Comparison of ENCODE assay signal across 17 cellular contexts in genomic region chr6:6497976-6498375, GRCh38.
"Had no signal": no experiment of that assay in that cellular context is flagged by ENCODE, and none has a peak within 500 bp of the region (broad histone marks: within the 10 kb centered on the region; RNA-seq: fewer than 3 reads in every experiment).

No MANE protein-coding gene starts in this region.

- H3K9me3 Mint-ChIP-seq: naive thymus-derived CD8-positive, alpha-beta T cell; stimulated activated memory B cell treated with anti-CD40 and anti-IgM and Interleukin-4, amounts not matched to agents 10 μg/mL and 1 μg/mL and 100 μg/mL, for 72 hours; stimulated activated naive CD8-positive, alpha-beta T cell treated with anti-CD3 and anti-CD28 coated beads, Interleukin-15, Interleukin-2, amounts not matched to agents 100 ng/mL and 50 ng/mL, for 24 hours had no signal

- H3K27ac Mint-ChIP-seq: progenitor cell of endocrine pancreas; stimulated activated memory B cell treated with anti-CD40 and anti-IgM and Interleukin-4, amounts not matched to agents 10 μg/mL and 1 μg/mL and 100 μg/mL, for 72 hours; stimulated activated naive CD8-positive, alpha-beta T cell treated with anti-CD3 and anti-CD28 coated beads, Interleukin-15, Interleukin-2, amounts not matched to agents 100 ng/mL and 50 ng/mL, for 24 hours had no signal

- ATAC-seq: foreskin keratinocyte; left colon; left ventricle myocardium superior; naive thymus-derived CD8-positive, alpha-beta T cell; pancreas; right cardiac atrium; stimulated activated memory B cell treated with anti-CD40 and anti-IgM and Interleukin-4, amounts not matched to agents 10 μg/mL and 1 μg/mL and 100 μg/mL, for 72 hours had no signal

- H3K4me2 ChIP-seq: smooth muscle cell had no signal

- FAIRE-seq: pancreas had no signal

- H3K4me3 Mint-ChIP-seq: naive thymus-derived CD8-positive, alpha-beta T cell; stimulated activated memory B cell treated with anti-CD40 and anti-IgM and Interleukin-4, amounts not matched to agents 10 μg/mL and 1 μg/mL and 100 μg/mL, for 72 hours; stimulated activated naive CD8-positive, alpha-beta T cell treated with anti-CD3 and anti-CD28 coated beads, Interleukin-15, Interleukin-2, amounts not matched to agents 100 ng/mL and 50 ng/mL, for 24 hours had no signal

- H3K36me3 Mint-ChIP-seq: naive thymus-derived CD8-positive, alpha-beta T cell; stimulated activated memory B cell treated with anti-CD40 and anti-IgM and Interleukin-4, amounts not matched to agents 10 μg/mL and 1 μg/mL and 100 μg/mL, for 72 hours had no signal

- H3K9me3 ChIP-seq: pancreas, tibial artery, upper lobe of left lung, uterus had no signal

- H3K4me3 ChIP-seq: lung, pancreas, smooth muscle cell, tibial artery, upper lobe of left lung, uterus had no signal

- H3K27me3 ChIP-seq: foreskin keratinocyte, tibial artery, upper lobe of left lung, uterus had no signal

- H3K4me1 ChIP-seq: foreskin keratinocyte, pancreas, tibial artery, upper lobe of left lung, uterus had no signal

- H3K27ac ChIP-seq: foreskin keratinocyte, pancreas, tibial artery, upper lobe of left lung, uterus had no signal

- H3K4me1 Mint-ChIP-seq: stimulated activated memory B cell treated with anti-CD40 and anti-IgM and Interleukin-4, amounts not matched to agents 10 μg/mL and 1 μg/mL and 100 μg/mL, for 72 hours had no signal

- DNase-seq: effector memory CD4-positive, alpha-beta T cell; foreskin keratinocyte; left colon; left ventricle myocardium superior; mesenchymal stem cell; naive thymus-derived CD8-positive, alpha-beta T cell; pancreas; right cardiac atrium; stimulated activated CD4-positive, alpha-beta T cell treated with anti-CD3 and anti-CD28 coated beads, Interleukin-4, amount 100 ng/mL, for 24 hours; tibial artery; uterus had no signal

- H3K36me3 ChIP-seq: pancreas, tibial artery, upper lobe of left lung, uterus had no signal

- H3K27me3 Mint-ChIP-seq: stimulated activated memory B cell treated with anti-CD40 and anti-IgM and Interleukin-4, amounts not matched to agents 10 μg/mL and 1 μg/mL and 100 μg/mL, for 72 hours had no signal
